ENCODE assay signal across 1 cellular context in the genomic region with DNA sequence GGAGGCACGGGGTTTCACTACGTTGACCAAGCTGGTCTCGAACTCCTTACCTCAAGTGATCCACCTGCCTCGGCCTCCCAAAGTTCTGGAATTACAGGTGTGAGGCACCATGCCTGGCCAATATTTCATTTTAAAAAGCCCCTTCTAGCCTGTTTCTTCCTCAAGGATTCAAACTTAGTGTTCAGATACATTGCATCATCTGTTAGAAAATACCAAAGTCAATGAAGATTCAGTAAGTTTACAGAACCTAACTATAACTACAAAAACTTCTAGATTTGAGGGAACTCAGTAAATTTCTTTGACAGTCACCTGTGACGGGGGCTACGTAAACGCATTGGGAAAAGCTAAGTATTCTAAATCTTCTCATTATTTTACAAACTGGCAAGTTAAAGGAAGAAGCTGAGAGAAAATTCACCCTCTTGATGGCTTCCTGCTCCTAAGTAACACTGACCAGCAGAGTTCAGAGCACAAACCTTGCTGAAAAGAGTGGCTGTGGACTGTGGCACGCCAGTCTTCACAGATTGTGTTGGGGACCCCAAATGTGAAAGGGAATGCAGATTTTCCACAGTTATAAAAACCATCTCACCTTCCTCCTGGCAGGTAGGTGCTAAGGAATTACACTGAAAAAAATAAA.
TF ChIP-seq lines count a peak whose summit lies in the region.

No MANE protein-coding gene starts in this region.

TF ChIP-seq in HepG2, 621 proteins besides CTCF, POLR2A, EP300 and RAD21 (continued from another document and continues in another):
- TF ChIP-seq, protein P1, sequence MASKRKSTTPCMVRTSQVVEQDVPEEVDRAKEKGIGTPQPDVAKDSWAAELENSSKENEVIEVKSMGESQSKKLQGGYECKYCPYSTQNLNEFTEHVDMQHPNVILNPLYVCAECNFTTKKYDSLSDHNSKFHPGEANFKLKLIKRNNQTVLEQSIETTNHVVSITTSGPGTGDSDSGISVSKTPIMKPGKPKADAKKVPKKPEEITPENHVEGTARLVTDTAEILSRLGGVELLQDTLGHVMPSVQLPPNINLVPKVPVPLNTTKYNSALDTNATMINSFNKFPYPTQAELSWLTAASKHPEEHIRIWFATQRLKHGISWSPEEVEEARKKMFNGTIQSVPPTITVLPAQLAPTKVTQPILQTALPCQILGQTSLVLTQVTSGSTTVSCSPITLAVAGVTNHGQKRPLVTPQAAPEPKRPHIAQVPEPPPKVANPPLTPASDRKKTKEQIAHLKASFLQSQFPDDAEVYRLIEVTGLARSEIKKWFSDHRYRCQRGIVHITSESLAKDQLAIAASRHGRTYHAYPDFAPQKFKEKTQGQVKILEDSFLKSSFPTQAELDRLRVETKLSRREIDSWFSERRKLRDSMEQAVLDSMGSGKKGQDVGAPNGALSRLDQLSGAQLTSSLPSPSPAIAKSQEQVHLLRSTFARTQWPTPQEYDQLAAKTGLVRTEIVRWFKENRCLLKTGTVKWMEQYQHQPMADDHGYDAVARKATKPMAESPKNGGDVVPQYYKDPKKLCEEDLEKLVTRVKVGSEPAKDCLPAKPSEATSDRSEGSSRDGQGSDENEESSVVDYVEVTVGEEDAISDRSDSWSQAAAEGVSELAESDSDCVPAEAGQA (IDR thresholded peaks at IDR 0.05; ENCODE audit: low read depth), result no peak
- TF ChIP-seq, protein P1 (CRISPR knock-in tag; IDR thresholded peaks at IDR 0.05; ENCODE audit: borderline replicate concordance), result 0 out of 2 replicates have a peak, but pooled peaks have one; percentile 6
- TF ChIP-seq HNRNPH1 (optimal IDR thresholded peaks at IDR 0.05; ENCODE audit: low read depth, low read length) (no peak), ZNF562 (CRISPR knock-in tag; IDR thresholded peaks at IDR 0.05; ENCODE audit: borderline replicate concordance) (no peak), ZSCAN29 (CRISPR knock-in tag; conservative IDR thresholded peaks at IDR 0.05) (no peak), ZNF432 (CRISPR knock-in tag; IDR thresholded peaks at IDR 0.05; ENCODE audit: borderline replicate concordance) (no peak), SAP130 (CRISPR knock-in tag; IDR thresholded peaks at IDR 0.05; ENCODE audit: low read depth) (no peak), MAZ (IDR thresholded peaks at IDR 0.05; ENCODE audit: borderline replicate concordance, low read depth, low read length) (no peak), MAZ (CRISPR knock-in tag; IDR thresholded peaks at IDR 0.05; ENCODE audit: low read depth) (0 out of 2 replicates have a peak, but pooled peaks have one; percentile 3), ZNF839 (CRISPR knock-in tag; IDR thresholded peaks at IDR 0.05; ENCODE audit: borderline replicate concordance) (no peak), CEBPG (CRISPR knock-in tag; IDR thresholded peaks at IDR 0.05) (0 out of 2 replicates have a peak, but pooled peaks have one; percentile 51), CEBPB (IDR thresholded peaks at IDR 0.05; ENCODE audit: borderline replicate concordance, low read depth, low read length) (peak; percentile 54; the same call in 1 of the 2 replicates), REPIN1 (CRISPR knock-in tag; IDR thresholded peaks at IDR 0.05; ENCODE audit: borderline replicate concordance, low read depth) (no peak), PHF21A (CRISPR knock-in tag; IDR thresholded peaks at IDR 0.05) (no peak)
- TF ChIP-seq, protein P2, sequence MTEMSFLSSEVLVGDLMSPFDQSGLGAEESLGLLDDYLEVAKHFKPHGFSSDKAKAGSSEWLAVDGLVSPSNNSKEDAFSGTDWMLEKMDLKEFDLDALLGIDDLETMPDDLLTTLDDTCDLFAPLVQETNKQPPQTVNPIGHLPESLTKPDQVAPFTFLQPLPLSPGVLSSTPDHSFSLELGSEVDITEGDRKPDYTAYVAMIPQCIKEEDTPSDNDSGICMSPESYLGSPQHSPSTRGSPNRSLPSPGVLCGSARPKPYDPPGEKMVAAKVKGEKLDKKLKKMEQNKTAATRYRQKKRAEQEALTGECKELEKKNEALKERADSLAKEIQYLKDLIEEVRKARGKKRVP (CRISPR knock-in tag; IDR thresholded peaks at IDR 0.05), result peak in 1 of 2 experiments; percentile 58; a peak in 2 of 4 replicates
- TF ChIP-seq, protein P3, sequence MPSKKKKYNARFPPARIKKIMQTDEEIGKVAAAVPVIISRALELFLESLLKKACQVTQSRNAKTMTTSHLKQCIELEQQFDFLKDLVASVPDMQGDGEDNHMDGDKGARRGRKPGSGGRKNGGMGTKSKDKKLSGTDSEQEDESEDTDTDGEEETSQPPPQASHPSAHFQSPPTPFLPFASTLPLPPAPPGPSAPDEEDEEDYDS (CRISPR knock-in tag; IDR thresholded peaks at IDR 0.05), result no peak
- TF ChIP-seq, protein P4, sequence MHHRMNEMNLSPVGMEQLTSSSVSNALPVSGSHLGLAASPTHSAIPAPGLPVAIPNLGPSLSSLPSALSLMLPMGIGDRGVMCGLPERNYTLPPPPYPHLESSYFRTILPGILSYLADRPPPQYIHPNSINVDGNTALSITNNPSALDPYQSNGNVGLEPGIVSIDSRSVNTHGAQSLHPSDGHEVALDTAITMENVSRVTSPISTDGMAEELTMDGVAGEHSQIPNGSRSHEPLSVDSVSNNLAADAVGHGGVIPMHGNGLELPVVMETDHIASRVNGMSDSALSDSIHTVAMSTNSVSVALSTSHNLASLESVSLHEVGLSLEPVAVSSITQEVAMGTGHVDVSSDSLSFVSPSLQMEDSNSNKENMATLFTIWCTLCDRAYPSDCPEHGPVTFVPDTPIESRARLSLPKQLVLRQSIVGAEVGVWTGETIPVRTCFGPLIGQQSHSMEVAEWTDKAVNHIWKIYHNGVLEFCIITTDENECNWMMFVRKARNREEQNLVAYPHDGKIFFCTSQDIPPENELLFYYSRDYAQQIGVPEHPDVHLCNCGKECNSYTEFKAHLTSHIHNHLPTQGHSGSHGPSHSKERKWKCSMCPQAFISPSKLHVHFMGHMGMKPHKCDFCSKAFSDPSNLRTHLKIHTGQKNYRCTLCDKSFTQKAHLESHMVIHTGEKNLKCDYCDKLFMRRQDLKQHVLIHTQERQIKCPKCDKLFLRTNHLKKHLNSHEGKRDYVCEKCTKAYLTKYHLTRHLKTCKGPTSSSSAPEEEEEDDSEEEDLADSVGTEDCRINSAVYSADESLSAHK (CRISPR knock-in tag; IDR thresholded peaks at IDR 0.05; ENCODE audit: borderline replicate concordance), result no peak
- TF ChIP-seq, protein P5, sequence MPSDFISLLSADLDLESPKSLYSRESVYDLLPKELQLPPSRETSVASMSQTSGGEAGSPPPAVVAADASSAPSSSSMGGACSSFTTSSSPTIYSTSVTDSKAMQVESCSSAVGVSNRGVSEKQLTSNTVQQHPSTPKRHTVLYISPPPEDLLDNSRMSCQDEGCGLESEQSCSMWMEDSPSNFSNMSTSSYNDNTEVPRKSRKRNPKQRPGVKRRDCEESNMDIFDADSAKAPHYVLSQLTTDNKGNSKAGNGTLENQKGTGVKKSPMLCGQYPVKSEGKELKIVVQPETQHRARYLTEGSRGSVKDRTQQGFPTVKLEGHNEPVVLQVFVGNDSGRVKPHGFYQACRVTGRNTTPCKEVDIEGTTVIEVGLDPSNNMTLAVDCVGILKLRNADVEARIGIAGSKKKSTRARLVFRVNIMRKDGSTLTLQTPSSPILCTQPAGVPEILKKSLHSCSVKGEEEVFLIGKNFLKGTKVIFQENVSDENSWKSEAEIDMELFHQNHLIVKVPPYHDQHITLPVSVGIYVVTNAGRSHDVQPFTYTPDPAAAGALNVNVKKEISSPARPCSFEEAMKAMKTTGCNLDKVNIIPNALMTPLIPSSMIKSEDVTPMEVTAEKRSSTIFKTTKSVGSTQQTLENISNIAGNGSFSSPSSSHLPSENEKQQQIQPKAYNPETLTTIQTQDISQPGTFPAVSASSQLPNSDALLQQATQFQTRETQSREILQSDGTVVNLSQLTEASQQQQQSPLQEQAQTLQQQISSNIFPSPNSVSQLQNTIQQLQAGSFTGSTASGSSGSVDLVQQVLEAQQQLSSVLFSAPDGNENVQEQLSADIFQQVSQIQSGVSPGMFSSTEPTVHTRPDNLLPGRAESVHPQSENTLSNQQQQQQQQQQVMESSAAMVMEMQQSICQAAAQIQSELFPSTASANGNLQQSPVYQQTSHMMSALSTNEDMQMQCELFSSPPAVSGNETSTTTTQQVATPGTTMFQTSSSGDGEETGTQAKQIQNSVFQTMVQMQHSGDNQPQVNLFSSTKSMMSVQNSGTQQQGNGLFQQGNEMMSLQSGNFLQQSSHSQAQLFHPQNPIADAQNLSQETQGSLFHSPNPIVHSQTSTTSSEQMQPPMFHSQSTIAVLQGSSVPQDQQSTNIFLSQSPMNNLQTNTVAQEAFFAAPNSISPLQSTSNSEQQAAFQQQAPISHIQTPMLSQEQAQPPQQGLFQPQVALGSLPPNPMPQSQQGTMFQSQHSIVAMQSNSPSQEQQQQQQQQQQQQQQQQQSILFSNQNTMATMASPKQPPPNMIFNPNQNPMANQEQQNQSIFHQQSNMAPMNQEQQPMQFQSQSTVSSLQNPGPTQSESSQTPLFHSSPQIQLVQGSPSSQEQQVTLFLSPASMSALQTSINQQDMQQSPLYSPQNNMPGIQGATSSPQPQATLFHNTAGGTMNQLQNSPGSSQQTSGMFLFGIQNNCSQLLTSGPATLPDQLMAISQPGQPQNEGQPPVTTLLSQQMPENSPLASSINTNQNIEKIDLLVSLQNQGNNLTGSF (CRISPR knock-in tag; IDR thresholded peaks at IDR 0.05), result no peak
- TF ChIP-seq, protein P6, sequence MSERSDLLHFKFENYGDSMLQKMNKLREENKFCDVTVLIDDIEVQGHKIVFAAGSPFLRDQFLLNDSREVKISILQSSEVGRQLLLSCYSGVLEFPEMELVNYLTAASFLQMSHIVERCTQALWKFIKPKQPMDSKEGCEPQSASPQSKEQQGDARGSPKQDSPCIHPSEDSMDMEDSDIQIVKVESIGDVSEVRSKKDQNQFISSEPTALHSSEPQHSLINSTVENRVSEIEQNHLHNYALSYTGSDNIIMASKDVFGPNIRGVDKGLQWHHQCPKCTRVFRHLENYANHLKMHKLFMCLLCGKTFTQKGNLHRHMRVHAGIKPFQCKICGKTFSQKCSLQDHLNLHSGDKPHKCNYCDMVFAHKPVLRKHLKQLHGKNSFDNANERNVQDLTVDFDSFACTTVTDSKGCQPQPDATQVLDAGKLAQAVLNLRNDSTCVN (CRISPR knock-in tag; IDR thresholded peaks at IDR 0.05; ENCODE audit: borderline replicate concordance), result no peak
- TF ChIP-seq, protein P7, sequence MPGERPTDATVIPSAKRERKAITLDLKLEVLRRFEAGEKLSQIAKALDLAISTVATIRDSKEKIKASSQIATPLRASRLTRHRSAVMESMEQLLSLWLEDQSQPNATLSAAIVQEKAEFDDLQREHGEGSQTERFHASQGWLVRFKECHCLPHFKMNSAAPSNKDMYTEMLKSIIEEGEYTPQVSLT (CRISPR knock-in tag; IDR thresholded peaks at IDR 0.05; ENCODE audit: borderline replicate concordance, low read depth), result no peak
- TF ChIP-seq, protein P8, sequence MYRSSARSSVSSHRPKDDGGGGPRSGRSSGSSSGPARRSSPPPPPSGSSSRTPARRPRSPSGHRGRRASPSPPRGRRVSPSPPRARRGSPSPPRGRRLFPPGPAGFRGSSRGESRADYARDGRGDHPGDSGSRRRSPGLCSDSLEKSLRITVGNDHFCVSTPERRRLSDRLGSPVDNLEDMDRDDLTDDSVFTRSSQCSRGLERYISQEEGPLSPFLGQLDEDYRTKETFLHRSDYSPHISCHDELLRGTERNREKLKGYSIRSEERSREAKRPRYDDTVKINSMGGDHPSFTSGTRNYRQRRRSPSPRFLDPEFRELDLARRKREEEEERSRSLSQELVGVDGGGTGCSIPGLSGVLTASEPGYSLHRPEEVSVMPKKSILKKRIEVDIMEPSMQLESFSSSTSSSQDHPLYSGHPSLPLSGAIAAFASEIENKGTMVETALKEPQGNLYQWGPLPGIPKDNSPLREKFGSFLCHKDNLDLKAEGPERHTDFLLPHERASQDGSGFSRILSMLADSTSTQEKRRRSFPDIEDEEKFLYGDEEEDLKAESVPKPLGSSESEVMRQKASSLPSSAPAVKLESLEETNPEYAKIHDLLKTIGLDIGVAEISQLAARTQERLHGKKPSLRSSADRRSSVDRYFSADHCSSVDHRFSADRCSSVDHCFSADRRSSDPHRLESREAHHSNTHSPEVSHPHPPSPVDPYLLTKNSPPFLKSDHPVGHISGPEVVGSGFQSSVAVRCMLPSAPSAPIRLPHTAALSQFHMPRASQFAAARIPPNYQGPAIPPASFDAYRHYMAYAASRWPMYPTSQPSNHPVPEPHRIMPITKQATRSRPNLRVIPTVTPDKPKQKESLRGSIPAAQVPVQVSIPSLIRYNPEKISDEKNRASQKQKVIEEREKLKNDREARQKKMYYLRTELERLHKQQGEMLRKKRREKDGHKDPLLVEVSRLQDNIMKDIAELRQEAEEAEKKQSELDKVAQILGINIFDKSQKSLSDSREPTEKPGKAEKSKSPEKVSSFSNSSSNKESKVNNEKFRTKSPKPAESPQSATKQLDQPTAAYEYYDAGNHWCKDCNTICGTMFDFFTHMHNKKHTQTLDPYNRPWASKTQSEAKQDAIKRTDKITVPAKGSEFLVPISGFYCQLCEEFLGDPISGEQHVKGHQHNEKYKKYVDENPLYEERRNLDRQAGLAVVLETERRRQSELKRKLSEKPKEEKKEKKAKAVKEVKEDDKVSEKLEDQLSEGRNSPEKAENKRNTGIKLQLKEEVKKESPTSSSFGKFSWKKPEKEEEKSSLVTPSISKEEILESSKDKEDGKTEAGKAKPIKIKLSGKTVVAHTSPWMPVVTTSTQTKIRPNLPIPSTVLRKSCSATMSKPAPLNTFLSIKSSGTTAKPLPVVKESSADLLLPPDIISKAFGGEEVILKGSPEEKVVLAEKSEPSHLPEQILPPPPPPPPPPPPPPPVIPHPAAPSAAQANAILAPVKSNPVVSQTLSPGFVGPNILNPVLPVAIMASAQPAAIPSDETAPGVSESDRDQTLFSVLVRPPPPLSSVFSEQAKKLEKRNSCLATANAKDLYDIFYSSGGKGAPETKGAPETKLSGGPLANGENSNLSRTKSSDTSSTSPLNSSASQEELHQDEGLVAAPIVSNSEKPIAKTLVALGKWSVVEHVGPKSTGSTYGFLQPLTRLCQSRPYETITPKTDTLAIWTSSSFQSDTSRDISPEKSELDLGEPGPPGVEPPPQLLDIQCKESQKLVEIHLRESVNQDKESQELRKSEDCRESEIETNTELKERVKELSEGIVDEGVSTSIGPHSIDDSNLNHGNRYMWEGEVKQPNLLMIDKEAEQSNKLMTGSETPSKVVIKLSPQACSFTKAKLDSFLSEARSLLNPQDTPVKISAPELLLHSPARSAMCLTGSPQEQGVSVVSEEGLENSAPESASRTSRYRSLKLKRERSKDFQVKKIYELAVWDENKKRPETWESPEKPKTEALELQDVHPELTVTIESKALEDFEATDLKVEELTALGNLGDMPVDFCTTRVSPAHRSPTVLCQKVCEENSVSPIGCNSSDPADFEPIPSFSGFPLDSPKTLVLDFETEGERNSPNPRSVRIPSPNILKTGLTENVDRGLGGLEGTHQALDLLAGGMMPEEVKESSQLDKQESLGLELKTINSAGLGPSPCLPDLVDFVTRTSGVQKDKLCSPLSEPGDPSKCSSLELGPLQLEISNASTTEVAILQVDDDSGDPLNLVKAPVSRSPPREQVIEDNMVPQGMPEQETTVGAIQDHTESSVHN (CRISPR knock-in tag; IDR thresholded peaks at IDR 0.05), result no peak
